22 cellular contexts compared by ENCODE assay signal in the genomic region with DNA sequence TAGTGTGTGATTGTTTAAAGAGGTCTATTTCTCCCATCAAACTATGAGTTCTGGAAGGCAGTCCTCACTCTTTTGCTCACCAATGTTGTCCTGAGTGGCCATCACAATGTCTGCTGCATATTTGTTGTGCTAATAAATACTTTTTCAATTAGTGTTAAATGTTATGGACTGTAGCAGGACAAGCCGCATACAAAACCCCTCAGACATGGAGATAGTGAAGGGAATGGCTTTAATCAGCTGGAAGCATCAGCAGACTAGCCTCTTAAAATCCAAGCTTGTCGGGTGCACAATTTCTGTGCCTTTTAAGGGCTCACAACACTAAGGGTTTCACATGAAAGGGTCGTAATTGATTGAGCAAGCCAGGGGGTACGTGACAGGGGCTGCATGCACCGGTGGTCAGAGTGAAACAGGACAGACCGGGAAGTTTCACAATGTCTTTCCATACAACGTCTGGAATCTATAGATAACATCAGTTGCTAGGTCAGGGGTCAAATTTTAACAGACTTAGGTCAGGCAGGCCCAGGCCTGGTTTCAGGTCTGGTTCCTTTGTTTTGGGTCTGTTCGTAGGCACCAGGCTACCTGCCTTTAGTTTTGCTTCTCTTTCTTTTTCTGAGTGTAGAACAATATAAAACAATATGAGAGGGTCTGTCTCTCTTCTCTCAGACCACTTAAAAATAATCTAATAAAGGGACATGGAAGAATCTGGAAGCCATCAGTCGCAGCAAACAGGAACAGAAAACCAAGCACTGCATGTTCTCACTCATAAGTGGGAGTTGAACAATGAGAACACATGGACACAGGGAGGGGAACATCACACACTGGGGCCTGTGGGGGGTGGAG.
DNase-seq lines count a peak whose midpoint lies in the region; ATAC-seq and TF ChIP-seq lines count a peak whose summit lies in the region.
"Had no signal": no experiment of that assay in that cellular context is flagged by ENCODE, and none has a peak within 500 bp of the region (broad histone marks: within the 10 kb centered on the region; RNA-seq: fewer than 3 reads in every experiment).

No MANE protein-coding gene starts in this region.

- TF ChIP-seq RAD21 in SK-N-SH (IDR thresholded peaks at IDR 0.05; ENCODE audit: low read length): 0 out of 2 replicates have a peak, but pooled peaks have one; percentile 35

- 14% methylated on average over 5 of the region's 9 CpGs for WGBS in SK-N-SH (ENCODE audit: low lambda C conversion rate)

- no peak for TF ChIP-seq CTCF in SK-N-SH (IDR thresholded peaks at IDR 0.05)
- no peak for TF ChIP-seq CTCF in progenitor cell of endocrine pancreas (IDR thresholded peaks at IDR 0.05; ENCODE audit: unreplicated experiment)

- H3K4me3 Mint-ChIP-seq in progenitor cell of endocrine pancreas (ENCODE audit: low read depth): no peak overlapping the region
- H3K4me3 Mint-ChIP-seq: CD4-positive, alpha-beta T cell had no signal

- H2AFZ ChIP-seq in SK-N-SH (ENCODE audit: low read depth): no peak overlapping the region

- no peaks in the 10 kb centered on the region for H3K27me3 Mint-ChIP-seq in progenitor cell of endocrine pancreas
- H3K27me3 Mint-ChIP-seq: CD4-positive, alpha-beta T cell had no signal

- H3K9me3 ChIP-seq in SK-N-SH: no peaks in the 10 kb centered on the region
- H3K9me3 ChIP-seq: A549, BLaER1, SJSA1 had no signal

- ATAC-seq in HG02678 (IDR thresholded peaks at IDR 0.05; ENCODE audit: unreplicated experiment) (no peak), GM21526 (IDR thresholded peaks at IDR 0.05; ENCODE audit: low FRiP score, unreplicated experiment) (no peak)
- ATAC-seq: A549, HCT116, Right ventricle myocardium inferior had no signal

- H3K4me3 ChIP-seq in SK-N-SH (ENCODE audit: low read depth in 2 of 2, low read length in 1 of 2): no peak overlapping the region
- H3K4me3 ChIP-seq: A549, BLaER1, SJSA1 had no signal

- DNase-seq in ELF-1 (ENCODE audit: low read depth, low spot score) (peak; percentile 92), SK-N-SH (peak; percentile 41), islet precursor cell (peak; percentile 98), progenitor cell of endocrine pancreas (ENCODE audit: low spot score, unreplicated experiment) (no peak), NCI-H526 (lab: John Stamatoyannopoulos, UW) (no peak)
- DNase-seq: CD4-positive, alpha-beta T cell; COR-L47; DMS 273 treated with DMSO at 0.1 percent for 48 hours; DMS79 treated with DMSO at 0.1 percent for 48 hours; NCI-H1105; NCI-H146; NCI-H2029; NCI-H226; NCI-H524; SW 1271 had no signal

- H3K4me1 ChIP-seq in SK-N-SH (ENCODE audit: control insufficient read depth in 1 of 2, insufficient read depth in 2 of 2, low read depth in 1 of 2, low read length in 1 of 2): peaks cover 0 to 11% of the 10 kb centered on the region in 2 experiments; a peak in 2 of 4 replicates
- H3K4me1 ChIP-seq: A549, BLaER1, SJSA1 had no signal

- no peaks in the 10 kb centered on the region for H4K20me1 ChIP-seq in SK-N-SH (ENCODE audit: insufficient read depth)
- H4K20me1 ChIP-seq: BLaER1 had no signal

- POLR2A ChIA-PET in SK-N-SH (lab: Yijun Ruan, JAX): interaction anchor here (0.6 to 1.0 kb wide), 6 partner anchors 74 to 687 kb away, joined by 3 to 6 read pairs (median 4); no protein-coding TSS in a partner anchor

- TF ChIP-seq EP300 in SK-N-SH (IDR thresholded peaks at IDR 0.05; ENCODE audit: borderline replicate concordance in 1 of 2, low read depth in 1 of 2, low read length in 1 of 2): peak in 1 of 2 experiments; percentile 88; a peak in 2 of 4 replicates

- no peaks in the 10 kb centered on the region for H3K9me3 Mint-ChIP-seq in progenitor cell of endocrine pancreas (ENCODE audit: low read depth)

- H3K27ac ChIP-seq in SK-N-SH (ENCODE audit: low read depth in 2 of 2, low read length in 1 of 2): peak overlapping the region in 1 of 2 experiments; percentile 99; a peak in 2 of 4 replicates
- H3K27ac ChIP-seq: A549, BLaER1, SJSA1 had no signal

- no peaks in the 10 kb centered on the region for H3F3A ChIP-seq in SK-N-SH (replicated peaks; ENCODE audit: insufficient read depth)

- no peak overlapping the region for H3K4me2 ChIP-seq in SK-N-SH
- H3K4me2 ChIP-seq: A549, BLaER1 had no signal

- no peak overlapping the region for H3K9ac ChIP-seq in SK-N-SH
- H3K9ac ChIP-seq: BLaER1 had no signal

- peaks cover 9% of the 10 kb centered on the region for H3K4me1 Mint-ChIP-seq in progenitor cell of endocrine pancreas (ENCODE audit: low read depth)

- CTCF ChIA-PET in SK-N-SH (lab: Yijun Ruan, JAX): interaction anchor here (0.6 to 1.3 kb wide), 4 partner anchors 10 to 686 kb away, joined by 3 to 4 read pairs (median 4); no protein-coding TSS in a partner anchor

- H3K9me2 ChIP-seq in SK-N-SH: no peaks in the 10 kb centered on the region

- H3K27ac Mint-ChIP-seq in progenitor cell of endocrine pancreas: peak overlapping the region; percentile 90
- H3K27ac Mint-ChIP-seq: CD4-positive, alpha-beta T cell had no signal

- no peaks in the 10 kb centered on the region for H3K79me2 ChIP-seq in SK-N-SH (ENCODE audit: insufficient read depth)

- H3K36me3 Mint-ChIP-seq in progenitor cell of endocrine pancreas (ENCODE audit: insufficient read depth): no peaks in the 10 kb centered on the region

- H3K36me3 ChIP-seq in SK-N-SH (replicated peaks in 1 of 2; ENCODE audit: control insufficient read depth in 1 of 2, insufficient read depth in 2 of 2, low read length in 1 of 2): no peaks in the 10 kb centered on the region
- H3K36me3 ChIP-seq: BLaER1, SJSA1 had no signal

- H3K27me3 ChIP-seq in SK-N-SH (ENCODE audit: insufficient read depth): no peaks in the 10 kb centered on the region
- H3K27me3 ChIP-seq: BLaER1, SJSA1 had no signal

TF ChIP-seq in SK-N-SH, 30 proteins besides CTCF, POLR2A, EP300 and RAD21 (continues in another document):
- TF ChIP-seq RXRA (IDR thresholded peaks at IDR 0.05; ENCODE audit: borderline replicate concordance, low read depth): no peak
- peak; percentile 71; the same call in 1 of the 2 replicates for TF ChIP-seq RCOR1 (IDR thresholded peaks at IDR 0.05; ENCODE audit: low read length)
- TF ChIP-seq ELF1 (IDR thresholded peaks at IDR 0.05): no peak
- TF ChIP-seq GATA2 (CRISPR knock-in tag; IDR thresholded peaks at IDR 0.05): peak; percentile 93
- TF ChIP-seq, protein P1, sequence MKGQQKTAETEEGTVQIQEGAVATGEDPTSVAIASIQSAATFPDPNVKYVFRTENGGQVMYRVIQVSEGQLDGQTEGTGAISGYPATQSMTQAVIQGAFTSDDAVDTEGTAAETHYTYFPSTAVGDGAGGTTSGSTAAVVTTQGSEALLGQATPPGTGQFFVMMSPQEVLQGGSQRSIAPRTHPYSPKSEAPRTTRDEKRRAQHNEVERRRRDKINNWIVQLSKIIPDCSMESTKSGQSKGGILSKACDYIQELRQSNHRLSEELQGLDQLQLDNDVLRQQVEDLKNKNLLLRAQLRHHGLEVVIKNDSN (IDR thresholded peaks at IDR 0.05; ENCODE audit: borderline replicate concordance, low read depth): no peak
- TF ChIP-seq, protein P2, sequence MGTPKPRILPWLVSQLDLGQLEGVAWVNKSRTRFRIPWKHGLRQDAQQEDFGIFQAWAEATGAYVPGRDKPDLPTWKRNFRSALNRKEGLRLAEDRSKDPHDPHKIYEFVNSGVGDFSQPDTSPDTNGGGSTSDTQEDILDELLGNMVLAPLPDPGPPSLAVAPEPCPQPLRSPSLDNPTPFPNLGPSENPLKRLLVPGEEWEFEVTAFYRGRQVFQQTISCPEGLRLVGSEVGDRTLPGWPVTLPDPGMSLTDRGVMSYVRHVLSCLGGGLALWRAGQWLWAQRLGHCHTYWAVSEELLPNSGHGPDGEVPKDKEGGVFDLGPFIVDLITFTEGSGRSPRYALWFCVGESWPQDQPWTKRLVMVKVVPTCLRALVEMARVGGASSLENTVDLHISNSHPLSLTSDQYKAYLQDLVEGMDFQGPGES (IDR thresholded peaks at IDR 0.05; ENCODE audit: low read depth, low read length): no peak
- TF ChIP-seq, protein P3, sequence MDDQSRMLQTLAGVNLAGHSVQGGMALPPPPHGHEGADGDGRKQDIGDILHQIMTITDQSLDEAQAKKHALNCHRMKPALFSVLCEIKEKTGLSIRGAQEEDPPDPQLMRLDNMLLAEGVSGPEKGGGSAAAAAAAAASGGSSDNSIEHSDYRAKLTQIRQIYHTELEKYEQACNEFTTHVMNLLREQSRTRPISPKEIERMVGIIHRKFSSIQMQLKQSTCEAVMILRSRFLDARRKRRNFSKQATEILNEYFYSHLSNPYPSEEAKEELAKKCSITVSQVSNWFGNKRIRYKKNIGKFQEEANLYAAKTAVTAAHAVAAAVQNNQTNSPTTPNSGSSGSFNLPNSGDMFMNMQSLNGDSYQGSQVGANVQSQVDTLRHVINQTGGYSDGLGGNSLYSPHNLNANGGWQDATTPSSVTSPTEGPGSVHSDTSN (IDR thresholded peaks at IDR 0.05): no peak
- TF ChIP-seq NFIC (IDR thresholded peaks at IDR 0.05; ENCODE audit: borderline replicate concordance): no peak
- TF ChIP-seq CHD2 (IDR thresholded peaks at IDR 0.05; ENCODE audit: low read length, partially characterized antibody): peak; percentile 48
- peak; percentile 90 for TF ChIP-seq FOXJ3 (CRISPR knock-in tag; IDR thresholded peaks at IDR 0.05)
- TF ChIP-seq EZH2phosphoT487 (IDR thresholded peaks at IDR 0.05; ENCODE audit: borderline replicate concordance, low read depth): no peak
- no peak for TF ChIP-seq NRF1 (IDR thresholded peaks at IDR 0.05; ENCODE audit: low read depth, low read length)
- no peak for TF ChIP-seq YY1 (IDR thresholded peaks at IDR 0.05; ENCODE audit: low read depth)
- TF ChIP-seq, protein P4, sequence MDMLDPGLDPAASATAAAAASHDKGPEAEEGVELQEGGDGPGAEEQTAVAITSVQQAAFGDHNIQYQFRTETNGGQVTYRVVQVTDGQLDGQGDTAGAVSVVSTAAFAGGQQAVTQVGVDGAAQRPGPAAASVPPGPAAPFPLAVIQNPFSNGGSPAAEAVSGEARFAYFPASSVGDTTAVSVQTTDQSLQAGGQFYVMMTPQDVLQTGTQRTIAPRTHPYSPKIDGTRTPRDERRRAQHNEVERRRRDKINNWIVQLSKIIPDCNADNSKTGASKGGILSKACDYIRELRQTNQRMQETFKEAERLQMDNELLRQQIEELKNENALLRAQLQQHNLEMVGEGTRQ (IDR thresholded peaks at IDR 0.05; ENCODE audit: borderline replicate concordance, low read depth, low read length): no peak
- TF ChIP-seq RFX5 (IDR thresholded peaks at IDR 0.05; ENCODE audit: low read length): no peak
- 0 out of 2 replicates have a peak, but pooled peaks have one; percentile 2 for TF ChIP-seq TCF12 (IDR thresholded peaks at IDR 0.05)
- TF ChIP-seq MXI1 (IDR thresholded peaks at IDR 0.05; ENCODE audit: low read depth, low read length): peak; percentile 35; the same call in 1 of the 2 replicates
- TF ChIP-seq FOSL2 (IDR thresholded peaks at IDR 0.05; ENCODE audit: borderline replicate concordance, low read depth): no peak
- no peak for TF ChIP-seq SIN3A (IDR thresholded peaks at IDR 0.05; ENCODE audit: borderline replicate concordance, low read depth, low read length)
- no peak for TF ChIP-seq TEAD4 (IDR thresholded peaks at IDR 0.05; ENCODE audit: borderline replicate concordance, insufficient read depth)

Comparison
In these comparisons a context has a peak if more than half of its experiments do, and no peak if none do; other contexts are left out.
1. DNase-seq: peak in ELF-1 (single experiment), SK-N-SH (single experiment) and islet precursor cell (single experiment); none in progenitor cell of endocrine pancreas (single experiment) and NCI-H526 (0 of 2).